Comparison of ENCODE assay signal across 1 cellular context in genomic region chr15:82093774-82094211, GRCh38.
TF ChIP-seq lines count a peak whose summit lies in the region.

No MANE protein-coding gene starts in this region.

TF ChIP-seq in K562, 482 proteins besides CTCF, POLR2A, EP300 and RAD21 (continued from another document and continues in another):
- TF ChIP-seq ATF2 (CRISPR knock-in tag; IDR thresholded peaks at IDR 0.05) (no peak), ZNF316 (IDR thresholded peaks at IDR 0.05) (no peak), ATF7 (IDR thresholded peaks at IDR 0.05) (peak; percentile 94), MAFK (IDR thresholded peaks at IDR 0.05; ENCODE audit: low read length) (no peak), ZFP1 (CRISPR knock-in tag; IDR thresholded peaks at IDR 0.05) (no peak), SPI1 (IDR thresholded peaks at IDR 0.05; ENCODE audit: borderline replicate concordance, low read depth, low read length) (no peak), NUFIP1 (IDR thresholded peaks at IDR 0.05; ENCODE audit: partially characterized antibody) (no peak), NR2F6 (CRISPR knock-in tag; IDR thresholded peaks at IDR 0.05) (no peak), CHD4 (IDR thresholded peaks at IDR 0.05; ENCODE audit: insufficient read depth, insufficient replicate concordance, low read depth, low read length, poor library complexity, severe bottlenecking) (no peak), THRB (CRISPR knock-in tag; conservative IDR thresholded peaks at IDR 0.05) (0 out of 2 replicates have a peak, but pooled peaks have one; percentile 11), BACH1 (tag; IDR thresholded peaks at IDR 0.05) (no peak), ZNF584 (CRISPR knock-in tag; IDR thresholded peaks at IDR 0.05; ENCODE audit: low read depth) (peak; percentile 83), POU5F1 (IDR thresholded peaks at IDR 0.05; ENCODE audit: borderline replicate concordance, low read depth, low read length, partially characterized antibody) (no peak), ETV5 (CRISPR knock-in tag; IDR thresholded peaks at IDR 0.05; ENCODE audit: low read depth) (no peak; the same call in 1 of the 2 replicates), ZNF174 (CRISPR knock-in tag; IDR thresholded peaks at IDR 0.05) (no peak), SMAD4 (CRISPR knock-in tag; conservative IDR thresholded peaks at IDR 0.05) (peak; percentile 88), ZNF41 (CRISPR knock-in tag; conservative IDR thresholded peaks at IDR 0.05) (no peak), ZNF76 (CRISPR knock-in tag; IDR thresholded peaks at IDR 0.05; ENCODE audit: borderline replicate concordance) (no peak), HIVEP1 (CRISPR knock-in tag; IDR thresholded peaks at IDR 0.05) (no peak), KDM4B (IDR thresholded peaks at IDR 0.05; ENCODE audit: borderline replicate concordance in 2 of 2, low read depth in 1 of 2) (no peak), MYBL2 (IDR thresholded peaks at IDR 0.05; ENCODE audit: low read depth) (0 out of 2 replicates have a peak, but pooled peaks have one; percentile 45), MYBL2 (CRISPR knock-in tag; IDR thresholded peaks at IDR 0.05; ENCODE audit: borderline replicate concordance) (no peak), DACH1 (IDR thresholded peaks at IDR 0.05; ENCODE audit: partially characterized antibody) (no peak), BRD4 (IDR thresholded peaks at IDR 0.05) (no peak), NFE2L1 (tag; IDR thresholded peaks at IDR 0.05; ENCODE audit: borderline replicate concordance, low read depth) (no peak), NCOA2 (IDR thresholded peaks at IDR 0.05; ENCODE audit: partially characterized antibody in 2 of 2) (no peak), GTF2B (IDR thresholded peaks at IDR 0.05; ENCODE audit: extremely low read depth, insufficient read length) (no peak), HCFC1 (IDR thresholded peaks at IDR 0.05; ENCODE audit: low read depth, low read length) (no peak; the same call in 1 of the 2 replicates), ZNF644 (tag; IDR thresholded peaks at IDR 0.05; ENCODE audit: low read depth) (no peak), ILK (tag; IDR thresholded peaks at IDR 0.05; ENCODE audit: borderline replicate concordance, low read depth) (no peak), ZNF695 (CRISPR knock-in tag; IDR thresholded peaks at IDR 0.05) (no peak), TFAM (CRISPR knock-in tag; conservative IDR thresholded peaks at IDR 0.05) (no peak), ZNF253 (CRISPR knock-in tag; conservative IDR thresholded peaks at IDR 0.05) (no peak), RFX1 (IDR thresholded peaks at IDR 0.05) (peak; percentile 32), CUX1 (CRISPR knock-in tag; IDR thresholded peaks at IDR 0.05) (no peak), AFF1 (IDR thresholded peaks at IDR 0.05; ENCODE audit: low read depth in 1 of 2, partially characterized antibody in 2 of 2) (peak in 1 of 2 experiments; percentile 68), MITF (IDR thresholded peaks at IDR 0.05) (no peak), BCL6 (CRISPR knock-in tag; IDR thresholded peaks at IDR 0.05) (no peak), RNF219 (CRISPR knock-in tag; IDR thresholded peaks at IDR 0.05) (no peak), KDM1A (IDR thresholded peaks at IDR 0.05) (peak; percentile 76 to 84), SMAD1 (IDR thresholded peaks at IDR 0.05; ENCODE audit: low read depth, low read length, partially characterized antibody) (no peak), ZBTB17 (CRISPR knock-in tag; IDR thresholded peaks at IDR 0.05) (no peak), ZNF551 (CRISPR knock-in tag; IDR thresholded peaks at IDR 0.05) (no peak), ELF2 (CRISPR knock-in tag; IDR thresholded peaks at IDR 0.05) (no peak), THAP7 (CRISPR knock-in tag; IDR thresholded peaks at IDR 0.05) (no peak), ZNF143 (CRISPR knock-in tag; IDR thresholded peaks at IDR 0.05) (no peak), STAT6 (CRISPR knock-in tag; IDR thresholded peaks at IDR 0.05) (no peak), ZSCAN29 (IDR thresholded peaks at IDR 0.05) (no peak), SMARCB1 (IDR thresholded peaks at IDR 0.05; ENCODE audit: insufficient read length, low read depth) (no peak)
